In genomic region chr11:62879150-62879549, GRCh38 we compare ENCODE assay signal across 1 cellular context.
TF ChIP-seq lines count a peak whose summit lies in the region.

No MANE protein-coding gene starts in this region.

TF ChIP-seq in GM12878, 131 proteins besides CTCF, POLR2A, EP300 and RAD21:
- TF ChIP-seq NR2C2 (IDR thresholded peaks at IDR 0.05; ENCODE audit: borderline replicate concordance, control insufficient read depth, insufficient read length, low read depth) (no peak), EGR1 (IDR thresholded peaks at IDR 0.05; ENCODE audit: borderline replicate concordance in 1 of 2, low read depth in 2 of 2, low read length in 2 of 2) (no peak), ZBTB11 (CRISPR knock-in tag; IDR thresholded peaks at IDR 0.05) (no peak), ELK1 (IDR thresholded peaks at IDR 0.05; ENCODE audit: low read depth, low read length) (no peak), TCF12 (IDR thresholded peaks at IDR 0.05; ENCODE audit: low read depth, low read length) (no peak), ETV6 (conservative IDR thresholded peaks at IDR 0.05 in 1 of 2, IDR thresholded peaks at IDR 0.05 in 1 of 2; ENCODE audit: borderline replicate concordance in 1 of 2, low read depth in 1 of 2) (no peak), MLLT1 (IDR thresholded peaks at IDR 0.05) (no peak)
